ENCODE assay signal across 14 cellular contexts in the genomic region with DNA sequence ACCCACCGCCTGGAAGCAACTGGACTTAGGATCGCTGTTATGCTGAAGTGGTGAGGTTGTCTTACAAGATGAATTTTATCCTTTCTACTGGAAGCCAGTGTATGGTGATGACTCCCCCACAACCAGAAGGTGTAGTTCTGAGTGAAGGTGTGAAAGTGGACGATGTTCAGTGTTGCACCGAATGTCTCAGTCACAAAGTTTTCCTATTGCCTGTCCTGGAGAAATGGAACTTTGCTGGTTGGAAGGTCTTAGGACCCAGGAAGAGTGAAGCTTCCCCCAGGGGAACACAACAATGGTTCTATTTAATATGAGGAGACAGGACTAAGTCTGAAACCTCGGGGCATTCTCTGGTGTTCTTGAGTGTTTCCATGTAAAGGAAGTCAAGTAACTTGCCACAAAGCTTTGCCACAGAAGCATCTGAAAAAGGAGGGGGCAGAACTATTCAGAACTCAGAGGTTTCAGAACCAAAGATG.
A peak's percentile ranks its signal among the peaks of the same experiment; 100 is the strongest.
DNase-seq lines count a peak whose midpoint lies in the region; ATAC-seq and TF ChIP-seq lines count a peak whose summit lies in the region.
"Had no signal": no experiment of that assay in that cellular context is flagged by ENCODE, and none has a peak within 500 bp of the region (broad histone marks: within the 10 kb centered on the region; RNA-seq: fewer than 3 reads in every experiment).

No MANE protein-coding gene starts in this region.

- TF ChIP-seq CTCF in NB4 (IDR thresholded peaks at IDR 0.05; ENCODE audit: low read depth, low read length) (no peak), choroid plexus epithelial cell (conservative IDR thresholded peaks at IDR 0.05; ENCODE audit: low read depth, low read length) (no peak), parathyroid adenoma (IDR thresholded peaks at IDR 0.05) (no peak)

- ATAC-seq in HG03045 (IDR thresholded peaks at IDR 0.05; ENCODE audit: unreplicated experiment): no peak

- no peaks in the 10 kb centered on the region for H3K9me3 ChIP-seq in parathyroid adenoma (ENCODE audit: control insufficient read depth, low read length)
- H3K9me3 ChIP-seq: neutrophil had no signal

- no peak overlapping the region for H2AFZ ChIP-seq in parathyroid adenoma

- TF ChIP-seq POLR2A in NB4 (IDR thresholded peaks at IDR 0.05; ENCODE audit: extremely low read depth, insufficient read length): no peak

- H3K4me1 ChIP-seq in parathyroid adenoma: peaks cover 18% of the 10 kb centered on the region

- H3K27me3 ChIP-seq in parathyroid adenoma (ENCODE audit: control insufficient read depth, insufficient read depth, low read length): no peaks in the 10 kb centered on the region
- H3K27me3 ChIP-seq: neutrophil had no signal

- no peak overlapping the region for H3K4me3 ChIP-seq in NB4 (ENCODE audit: low read depth, low read length)
- no peak overlapping the region for H3K4me3 ChIP-seq in choroid plexus epithelial cell (ENCODE audit: low read depth, low read length)
- no peak overlapping the region for H3K4me3 ChIP-seq in parathyroid adenoma (ENCODE audit: low read depth, low read length)

- peaks cover 8% of the 10 kb centered on the region for H3K79me2 ChIP-seq in parathyroid adenoma

- H3K4me2 ChIP-seq in parathyroid adenoma (ENCODE audit: low read length): no peak overlapping the region

- DNase-seq in COLO829 (ENCODE audit: low spot score): peak; percentile 93
- DNase-seq in NB4 (ENCODE audit: low read depth): peak; percentile 24
- DNase-seq in choroid plexus epithelial cell (ENCODE audit: low read depth): peak; percentile 39
- DNase-seq in kidney glomerular epithelial cell (lab: John Stamatoyannopoulos, UW): no peak
- no peak for DNase-seq in DMS79 treated with DMSO at 0.1 percent for 48 hours (lab: John Stamatoyannopoulos, UW)
- no peak for DNase-seq in KG1 (lab: John Stamatoyannopoulos, UW)
- DNase-seq: activated CD4-positive, alpha-beta T cell treated with anti-CD3 and anti-CD28 coated beads for 4 hours; cerebellar nuclear complex; HCEC 1CT; NCI-H1417 treated with DMSO at 0.1 percent for 48 hours; PC-3 had no signal

- H3K27ac ChIP-seq in parathyroid adenoma: peak overlapping the region; percentile 2
- H3K27ac ChIP-seq: neutrophil had no signal

- H3K36me3 ChIP-seq in parathyroid adenoma (ENCODE audit: control insufficient read depth, insufficient read depth, low read length): no peaks in the 10 kb centered on the region

- no peak overlapping the region for H3K9ac ChIP-seq in parathyroid adenoma

Comparison
In these comparisons a context has a peak if more than half of its experiments do, and no peak if none do; other contexts are left out.
1. DNase-seq: peak in COLO829 (single experiment), NB4 (single experiment) and choroid plexus epithelial cell (single experiment); none in kidney glomerular epithelial cell (single experiment), DMS79 treated with DMSO at 0.1 percent for 48 hours (single experiment) and KG1 (single experiment).